1 cellular context compared by ENCODE assay signal in the genomic region with DNA sequence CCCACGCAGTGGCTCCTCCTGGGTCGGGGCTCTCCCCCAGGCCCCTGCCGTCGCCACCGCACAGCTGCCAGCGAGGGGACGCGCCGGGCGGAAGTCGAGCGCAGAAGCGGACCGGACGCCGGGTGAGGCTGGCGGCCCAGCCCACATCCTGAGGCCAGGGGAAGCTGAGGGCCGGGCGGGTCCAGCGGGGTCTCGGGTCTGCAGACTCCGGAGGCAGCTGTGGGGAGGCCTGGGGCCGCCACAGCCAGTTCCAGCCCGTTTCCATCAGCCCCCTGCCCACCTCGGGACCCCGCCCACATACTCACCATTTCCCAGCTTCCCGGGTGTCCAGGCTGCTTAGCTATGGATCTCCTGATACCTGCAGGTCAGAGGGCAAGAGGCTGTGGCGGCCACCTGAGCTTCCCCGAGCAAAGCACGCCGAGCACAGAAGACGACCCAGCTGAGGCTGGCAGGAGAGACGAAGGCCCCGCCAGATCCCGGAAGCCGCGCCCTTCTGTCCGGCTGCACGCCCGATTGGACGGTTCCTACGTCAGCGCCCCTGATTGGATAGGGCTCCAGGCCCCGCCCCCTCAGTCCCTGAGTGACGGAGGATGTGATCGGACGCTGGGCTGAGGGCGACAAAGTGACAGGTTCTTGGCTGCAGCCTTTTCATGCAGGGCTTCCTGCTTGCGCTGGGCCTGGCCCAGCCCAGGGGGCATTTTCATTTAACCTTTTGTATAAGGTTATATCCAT.
TF ChIP-seq lines count a peak whose summit lies in the region.

No MANE protein-coding gene starts in this region.

TF ChIP-seq in HepG2, 621 proteins besides CTCF, POLR2A, EP300 and RAD21 (continued from another document and continues in another):
- TF ChIP-seq ZNF616 (CRISPR knock-in tag; IDR thresholded peaks at IDR 0.05; ENCODE audit: low read depth) (0 out of 2 replicates have a peak, but pooled peaks have one; percentile 48), SRSF4 (IDR thresholded peaks at IDR 0.05; ENCODE audit: low read depth, low read length, poor library complexity, severe bottlenecking) (no peak), FOXP1 (IDR thresholded peaks at IDR 0.05) (no peak), FOXP1 (CRISPR knock-in tag; IDR thresholded peaks at IDR 0.05) (no peak), SAP130 (CRISPR knock-in tag; IDR thresholded peaks at IDR 0.05; ENCODE audit: low read depth) (peak; percentile 99), RFX5 (IDR thresholded peaks at IDR 0.05; ENCODE audit: low read depth, low read length) (peak; percentile 69; the same call in 1 of the 2 replicates), NPAS2 (CRISPR knock-in tag; IDR thresholded peaks at IDR 0.05; ENCODE audit: borderline replicate concordance) (no peak), ZBTB7B (CRISPR knock-in tag; IDR thresholded peaks at IDR 0.05) (peak; percentile 60; the same call in 1 of the 2 replicates), ZNF782 (CRISPR knock-in tag; IDR thresholded peaks at IDR 0.05; ENCODE audit: borderline replicate concordance) (peak; percentile 57; the same call in 1 of the 2 replicates), MED8 (CRISPR knock-in tag; IDR thresholded peaks at IDR 0.05; ENCODE audit: insufficient replicate concordance) (peak; percentile 54), ARHGAP35 (CRISPR knock-in tag; IDR thresholded peaks at IDR 0.05; ENCODE audit: borderline replicate concordance) (0 out of 2 replicates have a peak, but pooled peaks have one; percentile 27), ZNF674 (CRISPR knock-in tag; IDR thresholded peaks at IDR 0.05; ENCODE audit: low read depth) (peak; percentile 42; the same call in 1 of the 2 replicates), KMT2B (CRISPR knock-in tag; IDR thresholded peaks at IDR 0.05) (peak; percentile 71), BRCA1 (CRISPR knock-in tag; IDR thresholded peaks at IDR 0.05) (peak; percentile 75; the same call in 1 of the 2 replicates), NRL (CRISPR knock-in tag; IDR thresholded peaks at IDR 0.05; ENCODE audit: borderline replicate concordance) (peak; percentile 88), MAFK (conservative IDR thresholded peaks at IDR 0.05 in 1 of 2, IDR thresholded peaks at IDR 0.05 in 1 of 2; ENCODE audit: low read length in 2 of 2) (no peak), ZC3H4 (CRISPR knock-in tag; IDR thresholded peaks at IDR 0.05; ENCODE audit: borderline replicate concordance) (no peak), CCDC6 (CRISPR knock-in tag; IDR thresholded peaks at IDR 0.05) (no peak), SALL2 (CRISPR knock-in tag; IDR thresholded peaks at IDR 0.05) (peak; percentile 46; the same call in 1 of the 2 replicates), CEBPB (IDR thresholded peaks at IDR 0.05; ENCODE audit: borderline replicate concordance, low read depth, low read length) (no peak), YY1 (IDR thresholded peaks at IDR 0.05; ENCODE audit: insufficient read depth, insufficient replicate concordance, low read depth, low read length) (peak; percentile 16), ATF1 (CRISPR knock-in tag; IDR thresholded peaks at IDR 0.05) (peak; percentile 69), SMYD3 (CRISPR knock-in tag; IDR thresholded peaks at IDR 0.05) (no peak), HMG20A (CRISPR knock-in tag; IDR thresholded peaks at IDR 0.05; ENCODE audit: borderline replicate concordance) (no peak), ZNF547 (CRISPR knock-in tag; IDR thresholded peaks at IDR 0.05) (peak; percentile 38; the same call in 1 of the 2 replicates), CAMTA2 (CRISPR knock-in tag; IDR thresholded peaks at IDR 0.05; ENCODE audit: borderline replicate concordance) (0 out of 2 replicates have a peak, but pooled peaks have one; percentile 77), RXRA (CRISPR knock-in tag; IDR thresholded peaks at IDR 0.05) (peak; percentile 35; the same call in 1 of the 2 replicates), ATF7 (IDR thresholded peaks at IDR 0.05) (no peak), ATF7 (CRISPR knock-in tag; IDR thresholded peaks at IDR 0.05) (no peak), ZNF274 (CRISPR knock-in tag; IDR thresholded peaks at IDR 0.05) (peak; percentile 91), DMAP1 (CRISPR knock-in tag; IDR thresholded peaks at IDR 0.05) (peak; percentile 61), ZNF484 (CRISPR knock-in tag; IDR thresholded peaks at IDR 0.05; ENCODE audit: borderline replicate concordance, low read depth) (no peak), SP1 (IDR thresholded peaks at IDR 0.05) (no peak), SP1 (CRISPR knock-in tag; IDR thresholded peaks at IDR 0.05) (peak; percentile 77), ELF3 (CRISPR knock-in tag; IDR thresholded peaks at IDR 0.05) (peak; percentile 56; the same call in 1 of the 2 replicates), ZNF446 (CRISPR knock-in tag; IDR thresholded peaks at IDR 0.05) (peak; percentile 54; the same call in 1 of the 2 replicates), PITX1 (CRISPR knock-in tag; IDR thresholded peaks at IDR 0.05) (peak; percentile 39; the same call in 1 of the 2 replicates)
- TF ChIP-seq, protein P1, sequence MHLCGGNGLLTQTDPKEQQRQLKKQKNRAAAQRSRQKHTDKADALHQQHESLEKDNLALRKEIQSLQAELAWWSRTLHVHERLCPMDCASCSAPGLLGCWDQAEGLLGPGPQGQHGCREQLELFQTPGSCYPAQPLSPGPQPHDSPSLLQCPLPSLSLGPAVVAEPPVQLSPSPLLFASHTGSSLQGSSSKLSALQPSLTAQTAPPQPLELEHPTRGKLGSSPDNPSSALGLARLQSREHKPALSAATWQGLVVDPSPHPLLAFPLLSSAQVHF (CRISPR knock-in tag; IDR thresholded peaks at IDR 0.05) = 0 out of 2 replicates have a peak, but pooled peaks have one; percentile 54
- TF ChIP-seq, protein P2, sequence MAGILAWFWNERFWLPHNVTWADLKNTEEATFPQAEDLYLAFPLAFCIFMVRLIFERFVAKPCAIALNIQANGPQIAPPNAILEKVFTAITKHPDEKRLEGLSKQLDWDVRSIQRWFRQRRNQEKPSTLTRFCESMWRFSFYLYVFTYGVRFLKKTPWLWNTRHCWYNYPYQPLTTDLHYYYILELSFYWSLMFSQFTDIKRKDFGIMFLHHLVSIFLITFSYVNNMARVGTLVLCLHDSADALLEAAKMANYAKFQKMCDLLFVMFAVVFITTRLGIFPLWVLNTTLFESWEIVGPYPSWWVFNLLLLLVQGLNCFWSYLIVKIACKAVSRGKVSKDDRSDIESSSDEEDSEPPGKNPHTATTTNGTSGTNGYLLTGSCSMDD (CRISPR knock-in tag; IDR thresholded peaks at IDR 0.05) = no peak
- TF ChIP-seq, protein P3, sequence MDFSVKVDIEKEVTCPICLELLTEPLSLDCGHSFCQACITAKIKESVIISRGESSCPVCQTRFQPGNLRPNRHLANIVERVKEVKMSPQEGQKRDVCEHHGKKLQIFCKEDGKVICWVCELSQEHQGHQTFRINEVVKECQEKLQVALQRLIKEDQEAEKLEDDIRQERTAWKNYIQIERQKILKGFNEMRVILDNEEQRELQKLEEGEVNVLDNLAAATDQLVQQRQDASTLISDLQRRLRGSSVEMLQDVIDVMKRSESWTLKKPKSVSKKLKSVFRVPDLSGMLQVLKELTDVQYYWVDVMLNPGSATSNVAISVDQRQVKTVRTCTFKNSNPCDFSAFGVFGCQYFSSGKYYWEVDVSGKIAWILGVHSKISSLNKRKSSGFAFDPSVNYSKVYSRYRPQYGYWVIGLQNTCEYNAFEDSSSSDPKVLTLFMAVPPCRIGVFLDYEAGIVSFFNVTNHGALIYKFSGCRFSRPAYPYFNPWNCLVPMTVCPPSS (IDR thresholded peaks at IDR 0.05) = no peak
- TF ChIP-seq, protein P4, sequence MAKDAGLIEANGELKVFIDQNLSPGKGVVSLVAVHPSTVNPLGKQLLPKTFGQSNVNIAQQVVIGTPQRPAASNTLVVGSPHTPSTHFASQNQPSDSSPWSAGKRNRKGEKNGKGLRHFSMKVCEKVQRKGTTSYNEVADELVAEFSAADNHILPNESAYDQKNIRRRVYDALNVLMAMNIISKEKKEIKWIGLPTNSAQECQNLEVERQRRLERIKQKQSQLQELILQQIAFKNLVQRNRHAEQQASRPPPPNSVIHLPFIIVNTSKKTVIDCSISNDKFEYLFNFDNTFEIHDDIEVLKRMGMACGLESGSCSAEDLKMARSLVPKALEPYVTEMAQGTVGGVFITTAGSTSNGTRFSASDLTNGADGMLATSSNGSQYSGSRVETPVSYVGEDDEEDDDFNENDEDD (CRISPR knock-in tag; IDR thresholded peaks at IDR 0.05; ENCODE audit: borderline replicate concordance) = peak; percentile 69
- TF ChIP-seq, protein P5, sequence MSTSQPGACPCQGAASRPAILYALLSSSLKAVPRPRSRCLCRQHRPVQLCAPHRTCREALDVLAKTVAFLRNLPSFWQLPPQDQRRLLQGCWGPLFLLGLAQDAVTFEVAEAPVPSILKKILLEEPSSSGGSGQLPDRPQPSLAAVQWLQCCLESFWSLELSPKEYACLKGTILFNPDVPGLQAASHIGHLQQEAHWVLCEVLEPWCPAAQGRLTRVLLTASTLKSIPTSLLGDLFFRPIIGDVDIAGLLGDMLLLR (CRISPR knock-in tag; IDR thresholded peaks at IDR 0.05) = no peak
- TF ChIP-seq, protein P6, sequence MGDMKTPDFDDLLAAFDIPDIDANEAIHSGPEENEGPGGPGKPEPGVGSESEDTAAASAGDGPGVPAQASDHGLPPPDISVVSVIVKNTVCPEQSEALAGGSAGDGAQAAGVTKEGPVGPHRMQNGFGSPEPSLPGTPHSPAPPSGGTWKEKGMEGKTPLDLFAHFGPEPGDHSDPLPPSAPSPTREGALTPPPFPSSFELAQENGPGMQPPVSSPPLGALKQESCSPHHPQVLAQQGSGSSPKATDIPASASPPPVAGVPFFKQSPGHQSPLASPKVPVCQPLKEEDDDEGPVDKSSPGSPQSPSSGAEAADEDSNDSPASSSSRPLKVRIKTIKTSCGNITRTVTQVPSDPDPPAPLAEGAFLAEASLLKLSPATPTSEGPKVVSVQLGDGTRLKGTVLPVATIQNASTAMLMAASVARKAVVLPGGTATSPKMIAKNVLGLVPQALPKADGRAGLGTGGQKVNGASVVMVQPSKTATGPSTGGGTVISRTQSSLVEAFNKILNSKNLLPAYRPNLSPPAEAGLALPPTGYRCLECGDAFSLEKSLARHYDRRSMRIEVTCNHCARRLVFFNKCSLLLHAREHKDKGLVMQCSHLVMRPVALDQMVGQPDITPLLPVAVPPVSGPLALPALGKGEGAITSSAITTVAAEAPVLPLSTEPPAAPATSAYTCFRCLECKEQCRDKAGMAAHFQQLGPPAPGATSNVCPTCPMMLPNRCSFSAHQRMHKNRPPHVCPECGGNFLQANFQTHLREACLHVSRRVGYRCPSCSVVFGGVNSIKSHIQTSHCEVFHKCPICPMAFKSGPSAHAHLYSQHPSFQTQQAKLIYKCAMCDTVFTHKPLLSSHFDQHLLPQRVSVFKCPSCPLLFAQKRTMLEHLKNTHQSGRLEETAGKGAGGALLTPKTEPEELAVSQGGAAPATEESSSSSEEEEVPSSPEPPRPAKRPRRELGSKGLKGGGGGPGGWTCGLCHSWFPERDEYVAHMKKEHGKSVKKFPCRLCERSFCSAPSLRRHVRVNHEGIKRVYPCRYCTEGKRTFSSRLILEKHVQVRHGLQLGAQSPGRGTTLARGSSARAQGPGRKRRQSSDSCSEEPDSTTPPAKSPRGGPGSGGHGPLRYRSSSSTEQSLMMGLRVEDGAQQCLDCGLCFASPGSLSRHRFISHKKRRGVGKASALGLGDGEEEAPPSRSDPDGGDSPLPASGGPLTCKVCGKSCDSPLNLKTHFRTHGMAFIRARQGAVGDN (CRISPR knock-in tag; IDR thresholded peaks at IDR 0.05) = peak; percentile 84
- TF ChIP-seq, protein P7, sequence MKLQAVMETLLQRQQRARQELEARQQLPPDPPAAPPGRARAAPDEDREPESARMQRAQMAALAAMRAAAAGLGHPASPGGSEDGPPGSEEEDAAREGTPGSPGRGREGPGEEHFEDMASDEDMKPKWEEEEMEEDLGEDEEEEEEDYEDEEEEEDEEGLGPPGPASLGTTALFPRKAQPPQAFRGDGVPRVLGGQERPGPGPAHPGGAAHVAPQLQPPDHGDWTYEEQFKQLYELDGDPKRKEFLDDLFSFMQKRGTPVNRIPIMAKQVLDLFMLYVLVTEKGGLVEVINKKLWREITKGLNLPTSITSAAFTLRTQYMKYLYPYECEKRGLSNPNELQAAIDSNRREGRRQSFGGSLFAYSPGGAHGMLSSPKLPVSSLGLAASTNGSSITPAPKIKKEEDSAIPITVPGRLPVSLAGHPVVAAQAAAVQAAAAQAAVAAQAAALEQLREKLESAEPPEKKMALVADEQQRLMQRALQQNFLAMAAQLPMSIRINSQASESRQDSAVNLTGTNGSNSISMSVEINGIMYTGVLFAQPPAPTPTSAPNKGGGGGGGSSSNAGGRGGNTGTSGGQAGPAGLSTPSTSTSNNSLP (IDR thresholded peaks at IDR 0.05; ENCODE audit: low read depth, low read length) = 0 out of 2 replicates have a peak, but pooled peaks have one; percentile 16
- TF ChIP-seq, protein P8, sequence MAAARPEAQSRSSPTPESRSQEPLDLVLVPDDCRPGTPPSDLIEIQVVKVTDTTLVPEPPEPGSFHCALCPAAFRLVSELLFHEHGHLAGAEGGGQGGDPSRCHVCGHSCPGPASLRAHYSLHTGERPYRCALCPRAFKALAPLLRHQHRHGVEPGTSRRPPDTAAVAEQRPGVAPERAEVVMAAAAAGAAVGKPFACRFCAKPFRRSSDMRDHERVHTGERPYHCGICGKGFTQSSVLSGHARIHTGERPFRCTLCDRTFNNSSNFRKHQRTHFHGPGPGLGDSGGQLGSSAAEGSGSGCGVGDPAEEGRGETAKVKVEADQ (CRISPR knock-in tag; IDR thresholded peaks at IDR 0.05; ENCODE audit: borderline replicate concordance) = 0 out of 2 replicates have a peak, but pooled peaks have one; percentile 66
- TF ChIP-seq, protein P9, sequence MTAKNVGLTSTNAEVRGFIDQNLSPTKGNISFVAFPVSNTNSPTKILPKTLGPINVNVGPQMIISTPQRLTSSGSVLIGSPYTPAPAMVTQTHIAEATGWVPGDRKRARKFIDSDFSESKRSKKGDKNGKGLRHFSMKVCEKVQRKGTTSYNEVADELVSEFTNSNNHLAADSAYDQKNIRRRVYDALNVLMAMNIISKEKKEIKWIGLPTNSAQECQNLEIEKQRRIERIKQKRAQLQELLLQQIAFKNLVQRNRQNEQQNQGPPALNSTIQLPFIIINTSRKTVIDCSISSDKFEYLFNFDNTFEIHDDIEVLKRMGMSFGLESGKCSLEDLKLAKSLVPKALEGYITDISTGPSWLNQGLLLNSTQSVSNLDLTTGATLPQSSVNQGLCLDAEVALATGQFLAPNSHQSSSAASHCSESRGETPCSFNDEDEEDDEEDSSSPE (CRISPR knock-in tag; IDR thresholded peaks at IDR 0.05) = peak; percentile 76; the same call in 1 of the 2 replicates
- TF ChIP-seq, protein P10, sequence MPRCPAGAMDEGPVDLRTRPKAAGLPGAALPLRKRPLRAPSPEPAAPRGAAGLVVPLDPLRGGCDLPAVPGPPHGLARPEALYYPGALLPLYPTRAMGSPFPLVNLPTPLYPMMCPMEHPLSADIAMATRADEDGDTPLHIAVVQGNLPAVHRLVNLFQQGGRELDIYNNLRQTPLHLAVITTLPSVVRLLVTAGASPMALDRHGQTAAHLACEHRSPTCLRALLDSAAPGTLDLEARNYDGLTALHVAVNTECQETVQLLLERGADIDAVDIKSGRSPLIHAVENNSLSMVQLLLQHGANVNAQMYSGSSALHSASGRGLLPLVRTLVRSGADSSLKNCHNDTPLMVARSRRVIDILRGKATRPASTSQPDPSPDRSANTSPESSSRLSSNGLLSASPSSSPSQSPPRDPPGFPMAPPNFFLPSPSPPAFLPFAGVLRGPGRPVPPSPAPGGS (CRISPR knock-in tag; IDR thresholded peaks at IDR 0.05) = 0 out of 2 replicates have a peak, but pooled peaks have one; percentile 43
- TF ChIP-seq, protein P11, sequence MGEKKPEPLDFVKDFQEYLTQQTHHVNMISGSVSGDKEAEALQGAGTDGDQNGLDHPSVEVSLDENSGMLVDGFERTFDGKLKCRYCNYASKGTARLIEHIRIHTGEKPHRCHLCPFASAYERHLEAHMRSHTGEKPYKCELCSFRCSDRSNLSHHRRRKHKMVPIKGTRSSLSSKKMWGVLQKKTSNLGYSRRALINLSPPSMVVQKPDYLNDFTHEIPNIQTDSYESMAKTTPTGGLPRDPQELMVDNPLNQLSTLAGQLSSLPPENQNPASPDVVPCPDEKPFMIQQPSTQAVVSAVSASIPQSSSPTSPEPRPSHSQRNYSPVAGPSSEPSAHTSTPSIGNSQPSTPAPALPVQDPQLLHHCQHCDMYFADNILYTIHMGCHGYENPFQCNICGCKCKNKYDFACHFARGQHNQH (CRISPR knock-in tag; IDR thresholded peaks at IDR 0.05) = peak; percentile 66
